Comparison of ENCODE assay signal across 15 cellular contexts in the genomic region with DNA sequence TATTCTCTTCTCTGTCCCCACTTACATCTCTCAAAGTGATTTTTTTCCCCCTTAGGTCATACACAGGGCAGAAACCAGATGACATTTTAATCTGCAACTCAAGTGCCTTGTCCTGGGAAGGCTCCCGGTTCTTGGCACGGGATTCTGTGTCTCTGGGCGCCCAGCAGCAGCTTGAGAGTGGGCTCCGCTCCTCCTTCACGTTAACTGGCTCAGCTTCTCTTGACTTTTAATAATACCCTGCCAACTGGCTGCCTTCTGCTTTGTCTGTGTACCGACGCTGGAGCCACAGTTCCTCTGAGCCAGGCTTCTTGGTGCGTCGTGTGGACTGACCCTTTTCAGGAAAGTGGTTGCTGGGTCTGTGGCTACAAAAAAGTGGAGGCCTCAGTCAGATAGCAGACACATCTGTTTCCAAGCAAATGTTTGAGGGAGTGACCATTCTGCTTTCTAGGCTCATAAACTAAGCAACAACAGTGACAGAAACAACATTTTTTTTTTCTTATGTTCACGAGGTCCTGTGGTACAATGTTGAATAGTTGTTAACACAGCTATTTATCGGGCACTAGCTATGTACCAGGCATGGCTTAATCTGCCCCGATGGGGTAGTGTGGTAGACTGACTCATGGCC.
DNase-seq lines count a peak whose midpoint lies in the region; ATAC-seq and TF ChIP-seq lines count a peak whose summit lies in the region.
"Had no signal": no experiment of that assay in that cellular context is flagged by ENCODE, and none has a peak within 500 bp of the region (broad histone marks: within the 10 kb centered on the region; RNA-seq: fewer than 3 reads in every experiment).

No MANE protein-coding gene starts in this region.

- TF ChIP-seq CTCF in fibroblast of villous mesenchyme (IDR thresholded peaks at IDR 0.05; ENCODE audit: insufficient read depth, low read depth, low read length) = no peak

- no peak for ATAC-seq in HG03159 (IDR thresholded peaks at IDR 0.05; ENCODE audit: unreplicated experiment)
- ATAC-seq: left colon, SK-N-SH treated with all-trans-retinoic acid at 6 μM for 48 hours had no signal

- DNase-seq in Ammon's horn (ENCODE audit: low spot score) = peak; percentile 66
- DNase-seq in NCI-H2171 treated with DMSO at 0.1 percent for 48 hours (lab: John Stamatoyannopoulos, UW) = peak; percentile 92
- peak; percentile 49 for DNase-seq in fibroblast of villous mesenchyme (ENCODE audit: low read depth)
- peak; percentile 8 for DNase-seq in midbrain (lab: John Stamatoyannopoulos, UW)
- DNase-seq in stimulated activated CD4-positive, alpha-beta T cell treated with anti-CD3 and anti-CD28 coated beads, Interleukin-1b, Interleukin-23, amount 100 ng/mL, for 48 hours = no peak
- no peak for DNase-seq in activated T-cell treated with anti-CD3 and anti-CD28 coated beads, Interleukin-2, amount 50 U/mL, for 48 hours
- no peak for DNase-seq in occipital lobe (lab: John Stamatoyannopoulos, UW)
- DNase-seq: activated CD8-positive, alpha-beta memory T cell treated with anti-CD3 and anti-CD28 coated beads, Interleukin-2, amount 50 U/mL, for 48 hours; DMS53; foreskin melanocyte; H7; stimulated activated CD4-positive, alpha-beta T cell treated with anti-CD3 and anti-CD28 coated beads, Interleukin-2, amount 100 ng/mL, for 24 hours had no signal

- no peak overlapping the region for H3K4me3 ChIP-seq in fibroblast of villous mesenchyme (ENCODE audit: low read depth, low read length)

Comparison
In these comparisons a context has a peak if more than half of its experiments do, and no peak if none do; other contexts are left out.
1. DNase-seq: peak in Ammon's horn (single experiment), NCI-H2171 treated with DMSO at 0.1 percent for 48 hours (single experiment), fibroblast of villous mesenchyme (single experiment) and midbrain (single experiment); none in stimulated activated CD4-positive, alpha-beta T cell treated with anti-CD3 and anti-CD28 coated beads, Interleukin-1b, Interleukin-23, amount 100 ng/mL, for 48 hours (single experiment), activated T-cell treated with anti-CD3 and anti-CD28 coated beads, Interleukin-2, amount 50 U/mL, for 48 hours (0 of 2) and occipital lobe (single experiment).